Comparison of ENCODE assay signal across 11 cellular contexts in genomic region chr1:84272401-84272800, GRCh38. TPM values are rescaled to one million over a fixed set of nuclear protein-coding genes. Genes with fewer than 3 reads are reported as not detected.
DNase-seq lines count a peak whose midpoint lies in the region; ATAC-seq and TF ChIP-seq lines count a peak whose summit lies in the region.
"Had no signal": no experiment of that assay in that cellular context is flagged by ENCODE, and none has a peak within 500 bp of the region (broad histone marks: within the 10 kb centered on the region; RNA-seq: fewer than 3 reads in every experiment).

No MANE protein-coding gene starts in this region.

- H3K79me2 ChIP-seq in neural progenitor cell (ENCODE audit: low read depth), result no peaks in the 10 kb centered on the region

- peaks cover 14% of the 10 kb centered on the region for H3K4me1 ChIP-seq in colonic mucosa
- H3K4me1 ChIP-seq in neural progenitor cell, result peaks cover 16% of the 10 kb centered on the region

- H4K20me1 ChIP-seq in neural progenitor cell (ENCODE audit: low read depth), result no peaks in the 10 kb centered on the region

- peaks cover 16% of the 10 kb centered on the region for H3F3A ChIP-seq in neural progenitor cell (ENCODE audit: low read depth)

- DNase-seq in H7 (peak; percentile 52), NCI-H345 (lab: John Stamatoyannopoulos, UW) (peak; percentile 86), colonic mucosa (peak; percentile 86), neural progenitor cell (ENCODE audit: low spot score) (no peak), T-helper 2 cell (no peak), RKO (ENCODE audit: low spot score) (no peak)
- DNase-seq: activated CD8-positive, alpha-beta memory T cell treated with anti-CD3 and anti-CD28 coated beads for 24 hours; heart right ventricle; NCI-H2171 had no signal

- no peak for ATAC-seq in SK-N-SH treated with all-trans-retinoic acid at 6 μM for 48 hours
- ATAC-seq in HG02610 (IDR thresholded peaks at IDR 0.05; ENCODE audit: unreplicated experiment), result no peak

- peaks cover 2% of the 10 kb centered on the region for H3K27me3 Mint-ChIP-seq in neural progenitor cell (ENCODE audit: insufficient read depth, low read depth)

- no peak overlapping the region for H2AFZ ChIP-seq in neural progenitor cell (replicated peaks)

- no peak overlapping the region for H3K27ac Mint-ChIP-seq in neural progenitor cell

- H3K4me3 ChIP-seq in H7 (ENCODE audit: insufficient read depth, low read depth, low read length), result no peak overlapping the region
- no peak overlapping the region for H3K4me3 ChIP-seq in colonic mucosa
- no peak overlapping the region for H3K4me3 ChIP-seq in neural progenitor cell
- H3K4me3 ChIP-seq: heart right ventricle had no signal

- peaks cover 34% of the 10 kb centered on the region for H3K4me1 Mint-ChIP-seq in neural progenitor cell

- no peaks in the 10 kb centered on the region for H3K36me3 Mint-ChIP-seq in neural progenitor cell

- H3K36me3 ChIP-seq in H7 (replicated peaks; ENCODE audit: control insufficient read depth, insufficient read depth, low read length), result no peaks in the 10 kb centered on the region
- no peaks in the 10 kb centered on the region for H3K36me3 ChIP-seq in colonic mucosa
- no peaks in the 10 kb centered on the region for H3K36me3 ChIP-seq in neural progenitor cell
- H3K36me3 ChIP-seq: heart right ventricle had no signal

- no peak overlapping the region for H3K4me3 Mint-ChIP-seq in neural progenitor cell

- H3K27me3 ChIP-seq in H7 (ENCODE audit: control insufficient read depth, insufficient read depth, low read length), result no peaks in the 10 kb centered on the region
- no peaks in the 10 kb centered on the region for H3K27me3 ChIP-seq in colonic mucosa
- no peaks in the 10 kb centered on the region for H3K27me3 ChIP-seq in neural progenitor cell

- H3K27ac ChIP-seq in colonic mucosa (peak overlapping the region; percentile 94), neural progenitor cell (no peak overlapping the region)
- H3K27ac ChIP-seq: heart right ventricle had no signal

- H3K9me3 ChIP-seq in colonic mucosa, result no peaks in the 10 kb centered on the region
- H3K9me3 ChIP-seq in neural progenitor cell (ENCODE audit: low read depth), result no peaks in the 10 kb centered on the region

- intact Hi-C loops in colonic mucosa (cut with DNase I), result no loop called here

- peak overlapping the region; percentile 48 for H3K4me2 ChIP-seq in neural progenitor cell

- TF ChIP-seq CTCF in colonic mucosa (IDR thresholded peaks at IDR 0.05) (no peak), neural progenitor cell (IDR thresholded peaks at IDR 0.05) (no peak)

- peaks cover 6% of the 10 kb centered on the region for H3K9me3 Mint-ChIP-seq in neural progenitor cell

- H3K9ac ChIP-seq in colonic mucosa (ENCODE audit: low read depth in 2 of 2, low read length in 2 of 2), result peak overlapping the region in 1 of 2 donors; percentile 88
- H3K9ac ChIP-seq in neural progenitor cell, result no peak overlapping the region

TF ChIP-seq in SK-N-SH treated with all-trans-retinoic acid at 6 μM for 48 hours, 23 proteins besides CTCF, POLR2A, EP300 and RAD21 (continues in another document):
- TF ChIP-seq ZFP30 (CRISPR knock-in tag; IDR thresholded peaks at IDR 0.05), result no peak
- TF ChIP-seq TOX (CRISPR knock-in tag; IDR thresholded peaks at IDR 0.05; ENCODE audit: borderline replicate concordance), result no peak
- TF ChIP-seq TCF4 (CRISPR knock-in tag; IDR thresholded peaks at IDR 0.05; ENCODE audit: borderline replicate concordance), result no peak
- no peak for TF ChIP-seq RARB (CRISPR knock-in tag; IDR thresholded peaks at IDR 0.05)
- TF ChIP-seq ARNTL (CRISPR knock-in tag; IDR thresholded peaks at IDR 0.05; ENCODE audit: borderline replicate concordance, low read depth), result no peak
- TF ChIP-seq ZNF70 (CRISPR knock-in tag; IDR thresholded peaks at IDR 0.05), result no peak
- TF ChIP-seq ZC3H10 (CRISPR knock-in tag; IDR thresholded peaks at IDR 0.05), result no peak
- no peak for TF ChIP-seq SNAI2 (CRISPR knock-in tag; IDR thresholded peaks at IDR 0.05)
- no peak for TF ChIP-seq POU6F1 (CRISPR knock-in tag; IDR thresholded peaks at IDR 0.05; ENCODE audit: borderline replicate concordance, low read depth)
- no peak for TF ChIP-seq ZFP3 (CRISPR knock-in tag; IDR thresholded peaks at IDR 0.05)
- TF ChIP-seq PATZ1 (CRISPR knock-in tag; IDR thresholded peaks at IDR 0.05; ENCODE audit: borderline replicate concordance), result no peak
- no peak for TF ChIP-seq PPARA (CRISPR knock-in tag; IDR thresholded peaks at IDR 0.05; ENCODE audit: borderline replicate concordance)
- TF ChIP-seq CREB5 (CRISPR knock-in tag; IDR thresholded peaks at IDR 0.05; ENCODE audit: low read depth), result no peak
- TF ChIP-seq BACH2 (CRISPR knock-in tag; IDR thresholded peaks at IDR 0.05; ENCODE audit: borderline replicate concordance), result no peak
- TF ChIP-seq ESRRG (CRISPR knock-in tag; IDR thresholded peaks at IDR 0.05), result no peak
- TF ChIP-seq TSHZ2 (CRISPR knock-in tag; IDR thresholded peaks at IDR 0.05), result no peak
- TF ChIP-seq GLIS3 (CRISPR knock-in tag; IDR thresholded peaks at IDR 0.05), result no peak
- TF ChIP-seq ISL1 (CRISPR knock-in tag; IDR thresholded peaks at IDR 0.05), result no peak

RNA-seq across cellular contexts. Expression of gene SAMD13, which starts 29.1 kb away (rescaled TPM):
- total RNA-seq in H7 (2014; rRNA removed; shearing (Covaris generic)), result 2.1 and 3.1 TPM in 2 replicates
- 10 to 100 TPM; 22.2 to 31.0 TPM for total RNA-seq in colonic mucosa
- total RNA-seq in neural progenitor cell (ENCODE audit: low replicate concordance), result 4.6 and 5.6 TPM in 2 replicates

Comparison
In these comparisons a context has a peak if more than half of its experiments do, and no peak if none do; other contexts are left out.
1. DNase-seq: peak in H7 (single experiment), NCI-H345 (single experiment) and colonic mucosa (single experiment); none in neural progenitor cell (single experiment), T-helper 2 cell (0 of 5) and RKO (single experiment).